Comparison of ENCODE assay signal across 1 cellular context in genomic region chr9:112218908-112219307, GRCh38.
TF ChIP-seq lines count a peak whose summit lies in the region.

No MANE protein-coding gene starts in this region.

TF ChIP-seq in WTC11, 78 proteins besides CTCF, POLR2A, EP300 and RAD21 (continued from another document):
- TF ChIP-seq ZBTB43 (CRISPR knock-in tag; IDR thresholded peaks at IDR 0.05), result no peak
- no peak for TF ChIP-seq MYBL2 (CRISPR knock-in tag; IDR thresholded peaks at IDR 0.05)
- no peak for TF ChIP-seq ZNF671 (CRISPR knock-in tag; IDR thresholded peaks at IDR 0.05)
- no peak for TF ChIP-seq TCF7 (CRISPR knock-in tag; IDR thresholded peaks at IDR 0.05; ENCODE audit: low read depth)
- no peak for TF ChIP-seq HMGXB4 (CRISPR knock-in tag; IDR thresholded peaks at IDR 0.05)
